In the genomic region with DNA sequence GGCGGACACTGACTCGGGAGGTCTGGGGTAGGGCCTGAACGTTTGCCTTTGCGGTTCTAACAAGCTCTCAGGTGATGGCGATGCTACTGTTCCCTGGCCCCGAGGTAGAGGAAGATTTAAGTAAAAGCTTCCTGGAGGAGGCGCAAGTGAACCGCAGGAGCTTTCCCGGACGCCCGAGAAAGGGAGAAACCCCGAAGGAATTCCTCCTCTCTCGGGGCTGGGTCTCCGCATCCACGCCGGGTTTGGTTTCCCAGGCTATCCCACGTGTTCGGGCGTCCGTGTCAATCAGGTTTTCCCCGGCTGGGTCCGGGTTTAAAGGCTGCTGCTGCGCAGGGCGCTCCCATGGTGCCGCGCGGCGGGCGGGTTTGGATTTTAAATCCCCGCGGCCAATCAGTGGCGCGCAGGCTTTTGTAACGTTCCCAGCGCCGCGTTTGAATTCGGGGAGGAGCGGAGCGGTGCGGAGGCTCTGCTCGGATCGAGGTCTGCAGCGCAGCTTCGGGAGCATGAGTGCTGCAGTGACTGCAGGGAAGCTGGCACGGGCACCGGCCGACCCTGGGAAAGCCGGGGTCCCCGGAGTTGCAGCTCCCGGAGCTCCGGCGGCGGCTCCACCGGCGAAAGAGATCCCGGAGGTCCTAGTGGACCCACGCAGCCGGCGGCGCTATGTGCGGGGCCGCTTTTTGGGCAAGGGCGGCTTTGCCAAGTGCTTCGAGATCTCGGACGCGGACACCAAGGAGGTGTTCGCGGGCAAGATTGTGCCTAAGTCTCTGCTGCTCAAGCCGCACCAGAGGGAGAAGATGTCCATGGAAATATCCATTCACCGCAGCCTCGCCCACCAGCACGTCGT, we compare ENCODE assay signal across 8 cellular contexts. TPM values are rescaled to one million over a fixed set of nuclear protein-coding genes. Genes with fewer than 3 reads are reported as not detected.
DNase-seq lines count a peak whose midpoint lies in the region; ATAC-seq and TF ChIP-seq lines count a peak whose summit lies in the region.

TSS of gene PLK1 (plus strand) at position 460 of the 844 bp plus-strand sequence. CDS start at position 504, 44 bp downstream.

- peak within 1 kb of the TSS; percentile 70 for H3K27ac Mint-ChIP-seq in activated T-cell treated with anti-CD3 and anti-CD28 coated beads, Interleukin-2, amount 50 U/mL, for 72 hours
- peak within 1 kb of the TSS in 1 of 2 donors; percentile 49 for H3K27ac Mint-ChIP-seq in natural killer cell

- peak; percentile 66 for ATAC-seq in GM21526 (IDR thresholded peaks at IDR 0.05; ENCODE audit: low FRiP score, unreplicated experiment)
- peak; percentile 95 to 97 for ATAC-seq in activated T-cell treated with anti-CD3 and anti-CD28 coated beads, Interleukin-2, amount 50 U/mL, for 72 hours (replicated peaks in 1 of 2)
- peak; percentile 90 to 98 (median 96) for ATAC-seq in natural killer cell

- H3K4me3 ChIP-seq in Jurkat, Clone E6-1 (ENCODE audit: low read length), result peak within 1 kb of the TSS; percentile 69
- H3K4me3 ChIP-seq in Peyer's patch (peak within 1 kb of the TSS; percentile 40 to 80 (median 54)), fibroblast of lung (replicated peaks in 1 of 4; ENCODE audit: control extremely low read depth in 1 of 4, insufficient read depth in 1 of 4, low read depth in 3 of 4, low read length in 4 of 4) (peak within 1 kb of the TSS; percentile 67 to 91 (median 78))

- H3K9me3 Mint-ChIP-seq in activated T-cell treated with anti-CD3 and anti-CD28 coated beads, Interleukin-2, amount 50 U/mL, for 72 hours, result no peaks in the 10 kb centered on the region
- no peaks in the 10 kb centered on the region for H3K9me3 Mint-ChIP-seq in natural killer cell

- H3K4me1 ChIP-seq in Peyer's patch (peaks cover 0 to 26% (median 6%) of the 10 kb centered on the region in 4 donors), fibroblast of lung (ENCODE audit: control insufficient read depth, extremely low read depth, insufficient read depth, low read length) (peaks cover 22% of the 10 kb centered on the region)

- H3K4me1 Mint-ChIP-seq in activated T-cell treated with anti-CD3 and anti-CD28 coated beads, Interleukin-2, amount 50 U/mL, for 72 hours (ENCODE audit: low read depth), result peaks cover 30% of the 10 kb centered on the region
- H3K4me1 Mint-ChIP-seq in natural killer cell, result peaks cover 11 to 22% of the 10 kb centered on the region in 2 donors

- peak within 1 kb of the TSS; percentile 94 for H3K4me2 ChIP-seq in fibroblast of lung (ENCODE audit: extremely low read depth, insufficient read depth, low read length)

- peak; percentile 78 for DNase-seq in DMS114 treated with DMSO at 0.1 percent for 48 hours (lab: John Stamatoyannopoulos, UW; ENCODE audit: unreplicated experiment)
- peak; percentile 82 for DNase-seq in Jurkat, Clone E6-1 (ENCODE audit: low read depth, low spot score)
- peak; percentile 62 to 89 (median 87) for DNase-seq in Peyer's patch
- peak; percentile 83 for DNase-seq in activated T-cell treated with anti-CD3 and anti-CD28 coated beads, Interleukin-2, amount 50 U/mL, for 72 hours
- DNase-seq in fibroblast of lung (ENCODE audit: low read depth in 2 of 2), result peak; percentile 80 to 81
- peak; percentile 53 for DNase-seq in natural killer cell
- peak; percentile 74 for DNase-seq in stimulated activated naive CD4-positive, alpha-beta T cell treated with Interleukin-2 at 50 U/mL for 16 hours (lab: John Stamatoyannopoulos, UW)

- intact Hi-C loops in natural killer cell (cut with micrococcal nuclease), result no loop called here

- peak within 1 kb of the TSS; percentile 53 for H2AFZ ChIP-seq in fibroblast of lung (ENCODE audit: low read length)

- H3K27me3 Mint-ChIP-seq in activated T-cell treated with anti-CD3 and anti-CD28 coated beads, Interleukin-2, amount 50 U/mL, for 72 hours (ENCODE audit: low read depth), result no peaks in the 10 kb centered on the region
- H3K27me3 Mint-ChIP-seq in natural killer cell (ENCODE audit: low read depth in 2 of 2), result no peaks in the 10 kb centered on the region

- peaks cover 45% of the 10 kb centered on the region for H3K79me2 ChIP-seq in fibroblast of lung (ENCODE audit: control insufficient read depth, insufficient read depth, low read length)

- H3K9me3 ChIP-seq in Peyer's patch (no peaks in the 10 kb centered on the region), fibroblast of lung (ENCODE audit: control insufficient read depth, insufficient read depth, low read depth, low read length) (no peaks in the 10 kb centered on the region)

- H3K4me3 Mint-ChIP-seq in activated T-cell treated with anti-CD3 and anti-CD28 coated beads, Interleukin-2, amount 50 U/mL, for 72 hours, result peak within 1 kb of the TSS; percentile 96
- H3K4me3 Mint-ChIP-seq in natural killer cell, result peak within 1 kb of the TSS; percentile 86

- H3K27ac ChIP-seq in Peyer's patch (no peak within 1 kb of the TSS), fibroblast of lung (ENCODE audit: insufficient read depth, low read length) (peak within 1 kb of the TSS; percentile 67)

- H3K9ac ChIP-seq in fibroblast of lung (ENCODE audit: insufficient read depth, low read length), result peak within 1 kb of the TSS; percentile 65

- TF ChIP-seq POLR2A in Peyer's patch (IDR thresholded peaks at IDR 0.05), result no peak

- H3K36me3 ChIP-seq in Peyer's patch, result peaks cover 0 to 15% (median 0%) of the 10 kb centered on the region in 3 donors
- peaks cover 8% of the 10 kb centered on the region for H3K36me3 ChIP-seq in fibroblast of lung (ENCODE audit: control insufficient read depth, insufficient read depth, low read length)

- H4K20me1 ChIP-seq in fibroblast of lung (ENCODE audit: control insufficient read depth, extremely low read depth, insufficient read depth, low read length), result no peaks in the 10 kb centered on the region

- peaks cover 8 to 10% of the 10 kb centered on the region in 2 donors for H3K36me3 Mint-ChIP-seq in activated T-cell treated with anti-CD3 and anti-CD28 coated beads, Interleukin-2, amount 50 U/mL, for 72 hours (ENCODE audit: insufficient read depth in 2 of 2)
- no peaks in the 10 kb centered on the region for H3K36me3 Mint-ChIP-seq in natural killer cell

- peak in 4 of 6 experiments; percentile 10 to 40 (median 30) for TF ChIP-seq CTCF in Peyer's patch (IDR thresholded peaks at IDR 0.05)
- peak; percentile 46 to 47 for TF ChIP-seq CTCF in fibroblast of lung (conservative IDR thresholded peaks at IDR 0.05 in 1 of 2, IDR thresholded peaks at IDR 0.05 in 1 of 2; ENCODE audit: low read depth in 1 of 2, low read length in 2 of 2)
- TF ChIP-seq CTCF in natural killer cell (IDR thresholded peaks at IDR 0.05), result no peak

- H3K27me3 ChIP-seq in Peyer's patch, result no peaks in the 10 kb centered on the region
- no peaks in the 10 kb centered on the region for H3K27me3 ChIP-seq in fibroblast of lung (ENCODE audit: control insufficient read depth, insufficient read depth, low read length)

RNA-seq across cellular contexts. Expression of gene PLK1, which starts in this region (rescaled TPM):
- 167 TPM for polyA plus RNA-seq in Jurkat, Clone E6-1 (2012; ENCODE audit: insufficient read depth, insufficient read length)
- total RNA-seq in Peyer's patch (10 to 100 TPM; 10.9 to 40.4 (median 11.9) TPM), fibroblast of lung (0.77 and 6.3 TPM in 2 replicates), natural killer cell (1 to 10 TPM in 2 of 3 donors, under 1 TPM in 1; 0.66 to 2.9 (median 1.7) TPM)
- 100 to 1,000 TPM in 1 of 2 donors, 10 to 100 TPM in 1; 79.5 to 110 TPM for total RNA-seq in activated T-cell treated with anti-CD3 and anti-CD28 coated beads, Interleukin-2, amount 50 U/mL, for 72 hours
- polyA plus RNA-seq in fibroblast of lung, result 16.2 and 84.4 TPM in 2 replicates
- 12.8 and 67.6 TPM in 2 replicates for polyA plus RNA-seq in fibroblast of lung (2012)
- polyA minus RNA-seq in fibroblast of lung (ENCODE audit: low replicate concordance), result 22.7 and 151 TPM in 2 replicates
